Comparison of ENCODE assay signal across 8 cellular contexts in the genomic region with DNA sequence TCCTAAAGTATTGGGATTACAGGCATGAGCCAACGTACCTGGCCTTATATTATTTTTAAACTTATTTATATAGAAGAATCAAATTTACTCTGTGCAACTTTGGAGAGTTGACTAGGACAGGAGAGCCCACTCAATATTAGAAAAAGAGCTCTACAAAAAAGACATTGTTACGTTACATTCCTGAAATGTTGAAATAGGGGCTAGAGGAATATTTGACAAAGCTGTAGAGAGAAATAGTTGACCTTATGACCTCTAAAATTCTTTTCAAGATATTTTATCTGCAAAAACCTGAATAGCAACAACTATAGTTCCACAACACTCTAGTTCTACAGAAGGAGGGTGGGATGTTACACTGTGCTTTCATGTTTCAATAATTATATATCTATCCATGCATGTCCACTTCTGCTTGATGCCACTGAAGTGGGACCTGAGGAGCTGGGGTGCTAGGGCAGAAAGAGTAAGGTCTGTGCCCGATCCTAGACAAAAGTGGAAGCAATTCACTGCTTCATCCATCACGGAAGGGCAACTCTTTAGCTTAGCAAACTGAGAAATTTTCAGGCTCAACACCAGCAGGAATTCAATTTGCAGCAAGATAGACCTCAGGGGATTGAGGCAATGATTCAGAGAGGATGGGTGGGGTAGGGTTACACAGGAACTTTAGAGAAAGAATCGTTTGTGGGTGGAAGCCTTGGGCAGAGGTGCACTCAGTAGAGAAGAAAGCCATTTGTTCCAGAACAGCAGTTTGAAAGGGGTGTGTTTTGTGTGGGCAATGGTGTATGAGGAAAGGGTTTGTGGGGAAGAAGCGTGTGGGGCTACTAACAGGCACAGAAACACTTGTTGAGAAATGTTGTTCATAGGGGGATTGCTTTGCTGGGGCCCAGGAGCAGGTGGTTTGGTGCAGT. TPM values are rescaled to one million over a fixed set of nuclear protein-coding genes. Genes with fewer than 3 reads are reported as not detected.
A peak's percentile ranks its signal among the peaks of the same experiment; 100 is the strongest.
DNase-seq lines count a peak whose midpoint lies in the region; ATAC-seq and TF ChIP-seq lines count a peak whose summit lies in the region.

No MANE protein-coding gene starts in this region.

- H3K9me3 ChIP-seq in breast epithelium (no peaks in the 10 kb centered on the region), HUES6 (ENCODE audit: control insufficient read depth, insufficient read depth, low read depth, low read length) (no peaks in the 10 kb centered on the region; the same call in 1 of the 2 replicates), suprapubic skin (no peaks in the 10 kb centered on the region)

- WGBS in suprapubic skin, result 42% methylated on average over 6 of the region's 6 CpGs

- intact Hi-C loops in MCF 10A (cut with micrococcal nuclease), result no loop called here
- intact Hi-C loops in breast epithelium (cut with DNase I; ENCODE audit: low total_unique reads), result no loop called here

- no peak for TF ChIP-seq CTCF in MCF 10A (IDR thresholded peaks at IDR 0.05; ENCODE audit: unreplicated experiment)
- no peak for TF ChIP-seq CTCF in breast epithelium (IDR thresholded peaks at IDR 0.05)
- no peak for TF ChIP-seq CTCF in suprapubic skin (IDR thresholded peaks at IDR 0.05)

- no peaks in the 10 kb centered on the region for H3K4me1 ChIP-seq in breast epithelium
- H3K4me1 ChIP-seq in HUES6 (ENCODE audit: control insufficient read depth, insufficient read depth, low read length), result peaks cover 47% of the 10 kb centered on the region
- H3K4me1 ChIP-seq in suprapubic skin, result peaks cover 21% of the 10 kb centered on the region

- CTCF ChIA-PET in MCF 10A (lab: Yijun Ruan, JAX), result interaction anchor here (0.6 to 1.2 kb wide), 5 partner anchors 13 to 42 kb away, joined by 3 to 4 read pairs (median 3); a partner anchor contains a TSS

- H3K27ac ChIP-seq in breast epithelium (no peak overlapping the region), HUES6 (ENCODE audit: low read depth, low read length) (no peak overlapping the region), suprapubic skin (peak overlapping the region; percentile 64)

- TF ChIP-seq POLR2A in breast epithelium (IDR thresholded peaks at IDR 0.05), result no peak
- no peak for TF ChIP-seq POLR2A in suprapubic skin (IDR thresholded peaks at IDR 0.05)

- DNase-seq in MCF 10A (ENCODE audit: unreplicated experiment), result peak; percentile 53
- no peak for DNase-seq in breast epithelium (ENCODE audit: low spot score in 2 of 2)
- DNase-seq in central memory CD4-positive, alpha-beta T cell, result peak; percentile 9
- DNase-seq in suprapubic skin (ENCODE audit: low spot score in 2 of 2), result no peak
- no peak for DNase-seq in NCI-H2227 treated with DMSO at 0.1 percent for 48 hours (lab: John Stamatoyannopoulos, UW)

- no peaks in the 10 kb centered on the region for H3K9me3 Mint-ChIP-seq in MCF 10A (ENCODE audit: unreplicated experiment)

- H3K36me3 ChIP-seq in breast epithelium, result no peaks in the 10 kb centered on the region
- H3K36me3 ChIP-seq in HUES6 (ENCODE audit: control insufficient read depth, insufficient read depth, low read length), result no peaks in the 10 kb centered on the region
- H3K36me3 ChIP-seq in suprapubic skin, result no peaks in the 10 kb centered on the region

- H3K36me3 Mint-ChIP-seq in MCF 10A (ENCODE audit: insufficient read depth, unreplicated experiment), result no peaks in the 10 kb centered on the region

- no peak overlapping the region for H3K4me3 ChIP-seq in breast epithelium
- H3K4me3 ChIP-seq in HUES6 (ENCODE audit: low read depth, low read length), result no peak overlapping the region
- H3K4me3 ChIP-seq in suprapubic skin, result no peak overlapping the region

- no peaks in the 10 kb centered on the region for H3K27me3 Mint-ChIP-seq in MCF 10A (ENCODE audit: insufficient read depth, unreplicated experiment)

- TF ChIP-seq EP300 in suprapubic skin (IDR thresholded peaks at IDR 0.05), result no peak

- BruUV-seq in MCF 10A (replicated peaks; lab: Mats Ljungman, UMichigan), result no TSS peak

- ATAC-seq in HG03457 (IDR thresholded peaks at IDR 0.05; ENCODE audit: unreplicated experiment) (no peak), GM21526 (IDR thresholded peaks at IDR 0.05; ENCODE audit: low FRiP score, unreplicated experiment) (no peak)

- H3K27me3 ChIP-seq in breast epithelium, result no peaks in the 10 kb centered on the region
- no peaks in the 10 kb centered on the region for H3K27me3 ChIP-seq in HUES6 (ENCODE audit: control insufficient read depth, insufficient read depth, low read length)
- no peaks in the 10 kb centered on the region for H3K27me3 ChIP-seq in suprapubic skin

- peak overlapping the region; percentile 9 for H3K9ac ChIP-seq in HUES6 (ENCODE audit: low read length)

- H3K4me1 Mint-ChIP-seq in MCF 10A (ENCODE audit: insufficient read depth, unreplicated experiment), result peaks cover 26% of the 10 kb centered on the region

- POLR2A ChIA-PET in MCF 10A (lab: Yijun Ruan, JAX), result interaction anchor here (0.7 to 4.4 kb wide), 4 partner anchors 19 to 147 kb away, joined by 3 to 30 read pairs (median 6); a partner anchor contains a TSS

- peak overlapping the region; percentile 1 for H3K27ac Mint-ChIP-seq in MCF 10A (ENCODE audit: low read depth, unreplicated experiment)

- no peak overlapping the region for H3K4me3 Mint-ChIP-seq in MCF 10A (ENCODE audit: unreplicated experiment)

RNA-seq across cellular contexts. Expression of a gene that starts 16.0 kb away (rescaled TPM):
- total RNA-seq in MCF 10A (2022) (0.44 and 0.98 TPM in 2 replicates), breast epithelium (not detected), suprapubic skin (not detected)

RNA-seq across cellular contexts. Expression of a gene that starts 20.1 kb away (rescaled TPM):
- total RNA-seq in MCF 10A (2022) (56.0 and 63.9 TPM in 2 replicates), breast epithelium (10 to 100 TPM; 26.4 to 60.0 (median 38.8) TPM), suprapubic skin (10 to 100 TPM; 26.9 to 83.4 (median 52.9) TPM)

RNA-seq across cellular contexts. Expression of a gene that starts 28.1 kb away (rescaled TPM):
- total RNA-seq in MCF 10A (2022) (22.5 and 34.9 TPM in 2 replicates), breast epithelium (10 to 100 TPM; 23.6 to 34.1 (median 29.9) TPM), suprapubic skin (10 to 100 TPM; 23.7 to 36.5 (median 28.9) TPM)

RNA-seq across cellular contexts. Expression of a gene that starts 34.3 kb away (rescaled TPM):
- total RNA-seq in MCF 10A (2022) (140 and 168 TPM in 2 replicates), breast epithelium (100 to 1,000 TPM; 129 to 165 (median 150) TPM), suprapubic skin (100 to 1,000 TPM; 119 to 133 (median 129) TPM)

RNA-seq across cellular contexts. Expression of a gene that starts 34.7 kb away (rescaled TPM):
- total RNA-seq in MCF 10A (2022) (27.2 and 34.7 TPM in 2 replicates), breast epithelium (10 to 100 TPM; 38.1 to 66.9 (median 57.5) TPM), suprapubic skin (10 to 100 TPM; 40.8 to 91.0 (median 44.8) TPM)

Comparison
In these comparisons a context has a peak if more than half of its experiments do, and no peak if none do; other contexts are left out.
1. DNase-seq: peak in MCF 10A (single experiment) and central memory CD4-positive, alpha-beta T cell (single experiment); none in breast epithelium (0 of 2), suprapubic skin (0 of 2) and NCI-H2227 treated with DMSO at 0.1 percent for 48 hours (single experiment).